ENCODE assay signal across 8 cellular contexts in genomic region chr17:81515530-81516041, GRCh38. TPM values are rescaled to one million over a fixed set of nuclear protein-coding genes. Genes with fewer than 3 reads are reported as not detected.
A peak's percentile ranks its signal among the peaks of the same experiment; 100 is the strongest.
DNase-seq lines count a peak whose midpoint lies in the region; ATAC-seq, FAIRE-seq and TF ChIP-seq lines count a peak whose summit lies in the region.

No MANE protein-coding gene starts in this region.

- H3K4me2 ChIP-seq in DND-41 (ENCODE audit: insufficient read depth, low read length) = peak overlapping the region; percentile 73

- WGBS in pancreas, 2 donors = 72 to 73% methylated on average over 19 of the region's 19 CpGs

- H3K9me3 ChIP-seq in DND-41 (ENCODE audit: insufficient read depth, low read length, severe bottlenecking) (no peaks in the 10 kb centered on the region), WERI-Rb-1 (ENCODE audit: severe bottlenecking) (no peaks in the 10 kb centered on the region), pancreas (no peaks in the 10 kb centered on the region)

- TF ChIP-seq CTCF in DND-41 (IDR thresholded peaks at IDR 0.05; ENCODE audit: borderline replicate concordance, extremely low read depth, low read length, poor library complexity, severe bottlenecking) (no peak), WERI-Rb-1 (IDR thresholded peaks at IDR 0.05; ENCODE audit: low read depth, low read length) (no peak), fibroblast of pulmonary artery (IDR thresholded peaks at IDR 0.05; ENCODE audit: low read length, missing control alignments) (no peak), pancreas (IDR thresholded peaks at IDR 0.05) (no peak)

- H3K4me3 ChIP-seq in DND-41 (ENCODE audit: low read depth in 1 of 2, low read length in 2 of 2) (peak overlapping the region; percentile 31 to 66; a peak in 3 of 4 replicates), WERI-Rb-1 (ENCODE audit: low read depth, low read length) (peak overlapping the region; percentile 83), fibroblast of pulmonary artery (replicated peaks; ENCODE audit: low read depth, low read length) (peak overlapping the region; percentile 76), pancreas (peak overlapping the region; percentile 39 to 97 (median 73))

- intact Hi-C loops in pancreas (cut with DNase I) = no loop called here

- peaks cover 46% of the 10 kb centered on the region for H4K20me1 ChIP-seq in DND-41 (ENCODE audit: insufficient read depth, low read length)

- H3K9ac ChIP-seq in DND-41 (ENCODE audit: low read depth, low read length) = peak overlapping the region; percentile 99

- FAIRE-seq in pancreas (lab: Jason Lieb, UNC) = no peak

- peaks cover 62% of the 10 kb centered on the region for H3K79me2 ChIP-seq in DND-41 (ENCODE audit: insufficient read depth, low read length)

- no peaks in the 10 kb centered on the region for H3K27me3 ChIP-seq in DND-41 (ENCODE audit: insufficient read depth, low read length, poor library complexity)
- no peaks in the 10 kb centered on the region for H3K27me3 ChIP-seq in WERI-Rb-1 (ENCODE audit: insufficient read depth, low read depth, severe bottlenecking)
- no peaks in the 10 kb centered on the region for H3K27me3 ChIP-seq in pancreas

- ATAC-seq in DND-41 (ENCODE audit: insufficient read depth, low read depth) = no peak
- ATAC-seq in pancreas = no peak
- ATAC-seq in HG02973 (IDR thresholded peaks at IDR 0.05; ENCODE audit: unreplicated experiment) = no peak

- no peak for DNase-seq in DND-41
- DNase-seq in WERI-Rb-1 = peak; percentile 39
- no peak for DNase-seq in fibroblast of pulmonary artery (ENCODE audit: low read depth)
- peak in 4 of 6 donors; percentile 47 to 85 (median 64) for DNase-seq in pancreas
- DNase-seq in NCI-H2107 (lab: John Stamatoyannopoulos, UW) = no peak
- no peak for DNase-seq in DMS 273 (lab: John Stamatoyannopoulos, UW; ENCODE audit: unreplicated experiment)
- DNase-seq in NCI-H187 (lab: John Stamatoyannopoulos, UW) = no peak

- no peak overlapping the region for H2AFZ ChIP-seq in DND-41 (ENCODE audit: low read depth, low read length)

- peak overlapping the region; percentile 95 for H3K27ac ChIP-seq in DND-41 (ENCODE audit: low read length)
- peak overlapping the region; percentile 95 for H3K27ac ChIP-seq in WERI-Rb-1
- peak overlapping the region; percentile 97 to 100 (median 100) for H3K27ac ChIP-seq in pancreas

- H3K4me1 ChIP-seq in DND-41 (ENCODE audit: insufficient read depth, low read length) (peaks cover 25% of the 10 kb centered on the region), pancreas (peaks cover 6 to 32% (median 15%) of the 10 kb centered on the region in 3 donors)

- H3K36me3 ChIP-seq in DND-41 (ENCODE audit: insufficient read depth, low read length) = peaks cover 19% of the 10 kb centered on the region
- peaks cover 18% of the 10 kb centered on the region for H3K36me3 ChIP-seq in WERI-Rb-1
- peaks cover 3 to 13% (median 11%) of the 10 kb centered on the region in 3 donors for H3K36me3 ChIP-seq in pancreas

RNA-seq across cellular contexts. Expression of gene ACTG1, which starts 3.0 kb away (rescaled TPM):
- 1,000 to 10,000 TPM; 1,458 to 2,872 (median 2,024) TPM for total RNA-seq in pancreas
- polyA plus RNA-seq in pancreas = 1,000 to 10,000 TPM in 1 of 2 donors, 100 to 1,000 TPM in 1; 889 to 1,003 TPM

RNA-seq across cellular contexts. Expression of gene FSCN2, which starts 12.6 kb away (rescaled TPM):
- total RNA-seq in pancreas = 10 to 100 TPM in 4 of 6 donors, 1 to 10 TPM in 2; 7.9 to 11.9 (median 10.7) TPM
- polyA plus RNA-seq in pancreas = 10 to 100 TPM in 1 of 2 donors, 1 to 10 TPM in 1; 2.5 to 15.3 TPM

RNA-seq across cellular contexts. Expression of gene FAAP100, which starts 36.6 kb away (rescaled TPM):
- 10 to 100 TPM in 5 of 6 donors, 1 to 10 TPM in 1; 9.4 to 17.5 (median 12.2) TPM for total RNA-seq in pancreas
- polyA plus RNA-seq in pancreas = 10 to 100 TPM; 40.0 to 66.0 TPM

Comparison
In these comparisons a context has a peak if more than half of its experiments do, and no peak if none do; other contexts are left out.
1. DNase-seq: peak in WERI-Rb-1 (single experiment) and pancreas (4 of 6); none in DND-41 (single experiment), fibroblast of pulmonary artery (single experiment), NCI-H2107 (single experiment), DMS 273 (single experiment) and NCI-H187 (0 of 2).
2. Peak in every context shown above with its lines, with median percentiles within 50 percentile points of each other: H3K27ac ChIP-seq and H3K4me3 ChIP-seq.